In genomic region chr22:39575552-39575825, GRCh38 we compare ENCODE assay signal across 29 cellular contexts. TPM values are rescaled to one million over a fixed set of nuclear protein-coding genes. Genes with fewer than 3 reads are reported as not detected.
"Had no signal": no experiment of that assay in that cellular context is flagged by ENCODE, and none has a peak within 500 bp of the region (broad histone marks: within the 10 kb centered on the region; RNA-seq: fewer than 3 reads in every experiment).

No MANE protein-coding gene starts in this region.

- H3K9me3 ChIP-seq: ascending aorta, colonic mucosa, Peyer's patch had no signal

- H3K36me3 Mint-ChIP-seq: activated naive CD8-positive, alpha-beta T cell treated with anti-CD3 and anti-CD28 coated beads for 36 hours had no signal

- H3K4me3 Mint-ChIP-seq: activated CD4-positive, alpha-beta T cell treated with anti-CD3 and anti-CD28 coated beads, Interleukin-2, amount 10 ng/mL, durations not matched to agents 24 days and 14 days; activated CD8-positive, alpha-beta T cell treated with anti-CD3 and anti-CD28 coated beads for 36 hours; activated naive CD8-positive, alpha-beta T cell treated with anti-CD3 and anti-CD28 coated beads for 36 hours; activated T-cell treated with anti-CD3 and anti-CD28 coated beads, Interleukin-2, amount 50 U/mL, for 72 hours; activated T-helper 17 cell treated with anti-CD3 and anti-CD28 coated beads, Interleukin-2, amount 50 U/mL, for 72 hours; central memory CD8-positive, alpha-beta T cell had no signal

- H3K4me3 ChIP-seq: ascending aorta, cardiac muscle cell, colonic mucosa, Peyer's patch had no signal

- H3K4me1 Mint-ChIP-seq: activated CD4-positive, alpha-beta T cell treated with anti-CD3 and anti-CD28 coated beads, Interleukin-2, amount 10 ng/mL, durations not matched to agents 24 days and 14 days; activated naive CD8-positive, alpha-beta T cell treated with anti-CD3 and anti-CD28 coated beads for 36 hours; central memory CD8-positive, alpha-beta T cell had no signal

- H3K4me1 ChIP-seq: ascending aorta, colonic mucosa had no signal

- H3K27ac ChIP-seq: ascending aorta, cardiac muscle cell, colonic mucosa, Peyer's patch had no signal

- H3K27me3 ChIP-seq: ascending aorta, cardiac muscle cell, colonic mucosa, Peyer's patch had no signal

- H3K36me3 ChIP-seq: ascending aorta, cardiac muscle cell, colonic mucosa, Peyer's patch had no signal

- H3K9me3 Mint-ChIP-seq: activated CD4-positive, alpha-beta T cell treated with anti-CD3 and anti-CD28 coated beads, Interleukin-2, amount 10 ng/mL, durations not matched to agents 24 days and 14 days; activated CD8-positive, alpha-beta T cell treated with anti-CD3 and anti-CD28 coated beads for 36 hours; activated naive CD8-positive, alpha-beta T cell treated with anti-CD3 and anti-CD28 coated beads for 36 hours; activated T-cell treated with anti-CD3 and anti-CD28 coated beads, Interleukin-2, amount 50 U/mL, for 72 hours; activated T-helper 17 cell treated with anti-CD3 and anti-CD28 coated beads, Interleukin-2, amount 50 U/mL, for 72 hours; central memory CD8-positive, alpha-beta T cell had no signal

- H3K27ac Mint-ChIP-seq: activated CD4-positive, alpha-beta T cell treated with anti-CD3 and anti-CD28 coated beads, Interleukin-2, amount 10 ng/mL, durations not matched to agents 24 days and 14 days; activated CD8-positive, alpha-beta T cell treated with anti-CD3 and anti-CD28 coated beads for 36 hours; activated naive CD8-positive, alpha-beta T cell treated with anti-CD3 and anti-CD28 coated beads for 36 hours; activated T-cell treated with anti-CD3 and anti-CD28 coated beads, Interleukin-2, amount 50 U/mL, for 72 hours; activated T-helper 17 cell treated with anti-CD3 and anti-CD28 coated beads, Interleukin-2, amount 50 U/mL, for 72 hours had no signal

- DNase-seq: activated CD4-positive, alpha-beta T cell treated with anti-CD3 and anti-CD28 coated beads, Interleukin-2, amount 10 ng/mL, durations not matched to agents 24 days and 14 days; activated CD4-positive, alpha-beta T cell treated with anti-CD3 and anti-CD28 coated beads, Interleukin-2, amount 50 U/mL, for 4 hours; activated CD8-positive, alpha-beta T cell treated with anti-CD3 and anti-CD28 coated beads for 36 hours; activated effector memory CD4-positive, alpha-beta T cell treated with anti-CD3 and anti-CD28 coated beads, Interleukin-2, amount 50 U/mL, for 16 hours; activated naive CD4-positive, alpha-beta T cell; activated naive CD4-positive, alpha-beta T cell treated with anti-CD3 and anti-CD28 coated beads, Interleukin-2, amount 50 U/mL, for 16 hours; activated naive CD8-positive, alpha-beta T cell treated with anti-CD3 and anti-CD28 coated beads for 36 hours; activated T-cell treated with anti-CD3 and anti-CD28 coated beads, Interleukin-2, amount 50 U/mL, for 1 hour; activated T-cell treated with anti-CD3 and anti-CD28 coated beads, Interleukin-2, amount 50 U/mL, for 72 hours; colonic mucosa; NCI-H1092 treated with DMSO at 0.1 percent for 48 hours; NCI-H1417; NCI-H146; NCI-H187 treated with DMSO at 0.1 percent for 48 hours; NCI-H2081; NCI-H2171 treated with DMSO at 0.1 percent for 48 hours; NCI-H345; NCI-H524 treated with DMSO at 0.1 percent for 48 hours; Peyer's patch; RPMI8226; SHP77 treated with DMSO at 0.1 percent for 48 hours; T-helper 1 cell; T-helper 2 cell; T-helper 9 cell had no signal

RNA-seq across cellular contexts. Expression of gene CACNA1I, which starts 4.9 kb away (rescaled TPM):
- total RNA-seq: ascending aorta, SK-MEL-5 had no signal
